Comparison of ENCODE assay signal across 14 cellular contexts in the genomic region with DNA sequence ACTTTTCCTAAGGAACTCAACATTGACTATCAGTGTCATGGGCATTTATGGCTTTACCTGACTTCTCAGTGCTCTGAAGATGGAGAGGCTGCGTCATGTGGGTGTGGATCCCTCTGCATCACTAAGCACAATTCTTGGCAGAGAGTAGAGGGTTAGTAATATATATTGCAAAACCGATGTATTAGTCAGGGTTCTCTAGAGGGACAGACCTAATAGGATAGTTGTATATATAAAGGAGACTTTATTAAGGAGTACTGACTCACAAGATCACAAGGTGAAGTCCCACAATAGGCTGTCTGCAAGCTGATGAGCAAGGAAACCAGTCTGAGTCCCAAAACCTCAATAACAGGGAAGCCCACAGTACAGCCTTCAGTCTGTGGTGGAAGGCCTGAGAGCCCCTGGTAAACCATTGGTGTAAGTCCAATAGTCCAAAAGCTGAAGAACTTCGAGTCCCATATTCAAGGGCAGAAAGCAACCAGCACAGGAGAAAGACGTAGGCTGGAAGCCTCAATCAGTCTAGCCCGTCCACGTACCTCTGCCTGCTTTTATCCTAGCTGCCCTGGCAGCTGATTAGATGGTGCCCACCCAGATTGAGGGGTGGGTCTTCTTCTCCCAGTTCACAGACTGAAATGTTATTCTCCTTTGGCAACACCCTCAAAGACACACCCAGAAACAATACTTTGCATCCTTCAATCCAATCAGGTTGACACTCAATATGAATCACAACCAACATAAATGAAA.
DNase-seq lines count a peak whose midpoint lies in the region; ATAC-seq and TF ChIP-seq lines count a peak whose summit lies in the region.
"Had no signal": no experiment of that assay in that cellular context is flagged by ENCODE, and none has a peak within 500 bp of the region (broad histone marks: within the 10 kb centered on the region; RNA-seq: fewer than 3 reads in every experiment).

No MANE protein-coding gene starts in this region.

- H3K36me3 ChIP-seq in IMR-90 (ENCODE audit: control insufficient read depth, insufficient read depth, low read length), result no peaks in the 10 kb centered on the region
- H3K36me3 ChIP-seq in colonic mucosa, result no peaks in the 10 kb centered on the region

- BruUV-seq in IMR-90 (replicated peaks; lab: Mats Ljungman, UMichigan), result no TSS peak

- peak; percentile 54 for ATAC-seq in IMR-90 (ENCODE audit: low read depth)
- ATAC-seq: CD8-positive, alpha-beta T cell; left ventricle myocardium superior had no signal

- no CpG with 5 or more reads among the region's 6 CpGs for WGBS in IMR-90 (ENCODE audit: extremely low coverage in 2 of 2, insufficient read length in 1 of 2), 2 experiments

- H2AFZ ChIP-seq in IMR-90 (replicated peaks; ENCODE audit: low read length, poor library complexity), result no peak overlapping the region

- H3K27ac ChIP-seq in IMR-90 (ENCODE audit: insufficient read depth, low read length), result no peak overlapping the region
- no peak overlapping the region for H3K27ac ChIP-seq in colonic mucosa

- H3K56ac ChIP-seq in IMR-90 (ENCODE audit: extremely low read depth, insufficient read depth, low read length), result no peak overlapping the region

- H3K4me2 ChIP-seq in IMR-90 (ENCODE audit: low read depth, low read length), result no peak overlapping the region

- no peak overlapping the region for H3K4me3 Mint-ChIP-seq in activated CD4-positive, alpha-beta T cell treated with anti-CD3 and anti-CD28 coated beads, Interleukin-2, amount 10 ng/mL, durations not matched to agents 24 days and 14 days
- H3K4me3 Mint-ChIP-seq: activated CD4-positive, alpha-beta T cell treated with anti-CD3 and anti-CD28 coated beads, Interleukin-2, amount 10 ng/mL, durations not matched to agents 7 days and 5 days; activated naive CD4-positive, alpha-beta T cell treated with anti-CD3 and anti-CD28 coated beads, Interleukin-2, amount 10 ng/mL, durations not matched to agents 7 days and 5 days; CD8-positive, alpha-beta T cell had no signal

- DNase-seq in AG20443 (ENCODE audit: low spot score), result peak; percentile 48
- DNase-seq in IMR-90, result peak; percentile 86
- peak; percentile 87 to 98 for DNase-seq in cardiac fibroblast (ENCODE audit: low read depth in 2 of 2)
- peak; percentile 3 for DNase-seq in myocyte (ENCODE audit: low read depth)
- no peak for DNase-seq in NCI-H1092 treated with DMSO at 0.1 percent for 48 hours (lab: John Stamatoyannopoulos, UW)
- no peak for DNase-seq in activated CD4-positive, alpha-beta T cell treated with anti-CD3 and anti-CD28 coated beads, Interleukin-2, amount 10 ng/mL, durations not matched to agents 24 days and 14 days
- no peak for DNase-seq in colonic mucosa
- no peak for DNase-seq in activated CD4-positive, alpha-beta T cell treated with anti-CD3 and anti-CD28 coated beads, Interleukin-2, amount 50 U/mL, for 48 hours
- DNase-seq: activated CD4-positive, alpha-beta T cell treated with anti-CD3 and anti-CD28 coated beads, Interleukin-2, amount 10 ng/mL, durations not matched to agents 7 days and 5 days; activated naive CD4-positive, alpha-beta T cell treated with anti-CD3 and anti-CD28 coated beads, Interleukin-2, amount 10 ng/mL, durations not matched to agents 7 days and 5 days; CD8-positive, alpha-beta T cell; GOT3; left ventricle myocardium superior; NCI-H2029 treated with DMSO at 0.1 percent for 48 hours had no signal

- no peak overlapping the region for H3K4me3 ChIP-seq in IMR-90 (ENCODE audit: insufficient read depth, low read depth, low read length)
- H3K4me3 ChIP-seq in cardiac fibroblast (replicated peaks in 1 of 2; ENCODE audit: low read depth in 2 of 2, low read length in 2 of 2), result no peak overlapping the region
- no peak overlapping the region for H3K4me3 ChIP-seq in colonic mucosa

- no peaks in the 10 kb centered on the region for H3K4me1 ChIP-seq in IMR-90 (ENCODE audit: control insufficient read depth, insufficient read depth, low read length)
- H3K4me1 ChIP-seq in colonic mucosa, result no peaks in the 10 kb centered on the region

- H4K91ac ChIP-seq in IMR-90 (ENCODE audit: insufficient read depth, low read depth, low read length), result no peak overlapping the region

- H3K14ac ChIP-seq in IMR-90 (replicated peaks; ENCODE audit: low read depth, low read length), result no peak overlapping the region

- H3K27me3 ChIP-seq in IMR-90 (ENCODE audit: control insufficient read depth, insufficient read depth, low read length) (no peaks in the 10 kb centered on the region), colonic mucosa (no peaks in the 10 kb centered on the region)

- no peak overlapping the region for H4K8ac ChIP-seq in IMR-90 (ENCODE audit: low read depth in 2 of 2, low read length in 2 of 2)

- no peaks in the 10 kb centered on the region for H4K20me1 ChIP-seq in IMR-90 (ENCODE audit: insufficient read depth, low read length)

- H4K5ac ChIP-seq in IMR-90 (ENCODE audit: low read depth, low read length), result no peak overlapping the region

- no peak for TF ChIP-seq POLR2A in IMR-90 (IDR thresholded peaks at IDR 0.05; ENCODE audit: low read depth, low read length)

- H3K9ac ChIP-seq in IMR-90 (ENCODE audit: low read depth, low read length) (no peak overlapping the region), colonic mucosa (ENCODE audit: low read depth in 2 of 2, low read length in 2 of 2) (no peak overlapping the region)

- no peak overlapping the region for H2BK120ac ChIP-seq in IMR-90 (ENCODE audit: low read depth, low read length)

- in situ Hi-C loops in IMR-90 (cut with MboI; ENCODE audit: low sequenced_read_pairs), result no loop called here

- CTCF ChIA-PET in IMR-90 (lab: Yijun Ruan, JAX), result no interaction called here

- H2BK20ac ChIP-seq in IMR-90 (ENCODE audit: low read depth, low read length), result no peak overlapping the region

- H2AK5ac ChIP-seq in IMR-90 (ENCODE audit: low read depth, low read length), result no peak overlapping the region

- H3K9me3 Mint-ChIP-seq in activated CD4-positive, alpha-beta T cell treated with anti-CD3 and anti-CD28 coated beads, Interleukin-2, amount 10 ng/mL, durations not matched to agents 24 days and 14 days, result no peaks in the 10 kb centered on the region
- H3K9me3 Mint-ChIP-seq: activated CD4-positive, alpha-beta T cell treated with anti-CD3 and anti-CD28 coated beads, Interleukin-2, amount 10 ng/mL, durations not matched to agents 7 days and 5 days; activated naive CD4-positive, alpha-beta T cell treated with anti-CD3 and anti-CD28 coated beads, Interleukin-2, amount 10 ng/mL, durations not matched to agents 7 days and 5 days; CD8-positive, alpha-beta T cell had no signal

- POLR2A ChIA-PET in IMR-90 (lab: Charles Lee; ENCODE audit: unreplicated experiment), result no interaction called here

- no peaks in the 10 kb centered on the region for H3K36me3 Mint-ChIP-seq in activated CD4-positive, alpha-beta T cell treated with anti-CD3 and anti-CD28 coated beads, Interleukin-2, amount 10 ng/mL, durations not matched to agents 24 days and 14 days (ENCODE audit: low read depth)
- H3K36me3 Mint-ChIP-seq: activated naive CD4-positive, alpha-beta T cell treated with anti-CD3 and anti-CD28 coated beads, Interleukin-2, amount 10 ng/mL, durations not matched to agents 7 days and 5 days; CD8-positive, alpha-beta T cell had no signal

- intact Hi-C loops in IMR-90 (cut with micrococcal nuclease), result no loop called here
- intact Hi-C loops in activated CD4-positive, alpha-beta T cell treated with anti-CD3 and anti-CD28 coated beads, Interleukin-2, amount 10 ng/mL, durations not matched to agents 24 days and 14 days (cut with micrococcal nuclease), result no loop called here
- intact Hi-C loops in colonic mucosa (cut with DNase I), result no loop called here

- TF ChIP-seq CTCF in IMR-90 (conservative IDR thresholded peaks at IDR 0.05; ENCODE audit: low read depth, low read length) (no peak), cardiac fibroblast (IDR thresholded peaks at IDR 0.05; ENCODE audit: low read depth, low read length) (no peak), colonic mucosa (IDR thresholded peaks at IDR 0.05) (no peak)

- no peak for TF ChIP-seq RAD21 in IMR-90 (IDR thresholded peaks at IDR 0.05; ENCODE audit: low read length)

- dilution Hi-C loops in IMR-90 (cut with HindIII; ENCODE audit: low sequenced_read_pairs, unreplicated experiment), result no loop called here

- no peak overlapping the region for H3K23ac ChIP-seq in IMR-90 (ENCODE audit: low read depth, low read length)

- no peaks in the 10 kb centered on the region for H3K9me3 ChIP-seq in IMR-90 (ENCODE audit: control insufficient read depth, insufficient read depth, low read length)
- H3K9me3 ChIP-seq in colonic mucosa, result no peaks in the 10 kb centered on the region

- H3K18ac ChIP-seq in IMR-90 (ENCODE audit: low read depth, low read length), result no peak overlapping the region

- H3K79me1 ChIP-seq in IMR-90 (ENCODE audit: low read depth in 1 of 2, low read length in 2 of 2), result no peaks in the 10 kb centered on the region

- no peaks in the 10 kb centered on the region for H3K27me3 Mint-ChIP-seq in activated CD4-positive, alpha-beta T cell treated with anti-CD3 and anti-CD28 coated beads, Interleukin-2, amount 10 ng/mL, durations not matched to agents 24 days and 14 days
- H3K27me3 Mint-ChIP-seq: activated CD4-positive, alpha-beta T cell treated with anti-CD3 and anti-CD28 coated beads, Interleukin-2, amount 10 ng/mL, durations not matched to agents 7 days and 5 days; activated naive CD4-positive, alpha-beta T cell treated with anti-CD3 and anti-CD28 coated beads, Interleukin-2, amount 10 ng/mL, durations not matched to agents 7 days and 5 days had no signal

- H2BK15ac ChIP-seq in IMR-90 (ENCODE audit: low read depth, low read length), result no peak overlapping the region

- no peak overlapping the region for H2BK5ac ChIP-seq in IMR-90 (ENCODE audit: low read depth, low read length, poor library complexity, severe bottlenecking)

- H3K4ac ChIP-seq in IMR-90 (ENCODE audit: low read depth, low read length), result no peak overlapping the region

- H2AK9ac ChIP-seq in IMR-90 (replicated peaks; ENCODE audit: low read depth, low read length, poor library complexity), result no peak overlapping the region

- H3K27ac Mint-ChIP-seq in activated CD4-positive, alpha-beta T cell treated with anti-CD3 and anti-CD28 coated beads, Interleukin-2, amount 10 ng/mL, durations not matched to agents 24 days and 14 days, result no peak overlapping the region
- H3K27ac Mint-ChIP-seq: activated CD4-positive, alpha-beta T cell treated with anti-CD3 and anti-CD28 coated beads, Interleukin-2, amount 10 ng/mL, durations not matched to agents 7 days and 5 days; activated naive CD4-positive, alpha-beta T cell treated with anti-CD3 and anti-CD28 coated beads, Interleukin-2, amount 10 ng/mL, durations not matched to agents 7 days and 5 days; CD8-positive, alpha-beta T cell had no signal

- no peaks in the 10 kb centered on the region for H3K9me1 ChIP-seq in IMR-90 (ENCODE audit: insufficient read depth, low read length)

- no peaks in the 10 kb centered on the region for H3K4me1 Mint-ChIP-seq in activated CD4-positive, alpha-beta T cell treated with anti-CD3 and anti-CD28 coated beads, Interleukin-2, amount 10 ng/mL, durations not matched to agents 24 days and 14 days
- H3K4me1 Mint-ChIP-seq: activated CD4-positive, alpha-beta T cell treated with anti-CD3 and anti-CD28 coated beads, Interleukin-2, amount 10 ng/mL, durations not matched to agents 7 days and 5 days; activated naive CD4-positive, alpha-beta T cell treated with anti-CD3 and anti-CD28 coated beads, Interleukin-2, amount 10 ng/mL, durations not matched to agents 7 days and 5 days had no signal

TF ChIP-seq in IMR-90, 13 proteins besides CTCF, POLR2A, EP300 and RAD21 (continues in another document):
- TF ChIP-seq CEBPB (IDR thresholded peaks at IDR 0.05; ENCODE audit: low read depth, low read length), result peak; percentile 59; the same call in 1 of the 2 replicates

Comparison
In these comparisons a context has a peak if more than half of its experiments do, and no peak if none do; other contexts are left out.
1. DNase-seq: peak in AG20443 (single experiment), IMR-90 (single experiment), cardiac fibroblast (2 of 2) and myocyte (single experiment); none in NCI-H1092 treated with DMSO at 0.1 percent for 48 hours (single experiment), activated CD4-positive, alpha-beta T cell treated with anti-CD3 and anti-CD28 coated beads, Interleukin-2, amount 10 ng/mL, durations not matched to agents 24 days and 14 days (single experiment), colonic mucosa (single experiment) and activated CD4-positive, alpha-beta T cell treated with anti-CD3 and anti-CD28 coated beads, Interleukin-2, amount 50 U/mL, for 48 hours (0 of 2).